In genomic region chr21:42061866-42062542, GRCh38 we compare ENCODE assay signal across 8 cellular contexts. TPM values are rescaled to one million over a fixed set of nuclear protein-coding genes. Genes with fewer than 3 reads are reported as not detected.
A peak's percentile ranks its signal among the peaks of the same experiment; 100 is the strongest.
DNase-seq lines count a peak whose midpoint lies in the region; ATAC-seq and TF ChIP-seq lines count a peak whose summit lies in the region.

No MANE protein-coding gene starts in this region.

- no peaks in the 10 kb centered on the region for H3K9me3 Mint-ChIP-seq in CD4-positive, alpha-beta memory T cell

- H3K4me2 ChIP-seq in KMS-11 = peak overlapping the region; percentile 8; the same call in 1 of the 2 replicates

- no peak for TF ChIP-seq CTCF in KMS-11 (conservative IDR thresholded peaks at IDR 0.05; ENCODE audit: low read depth, low read length)

- H3K27ac Mint-ChIP-seq in CD4-positive, alpha-beta memory T cell = peak overlapping the region; percentile 99 to 100 (median 99)

- POLR2A ChIA-PET in CD4-positive, alpha-beta memory T cell (lab: Charles Lee; ENCODE audit: partially characterized antibody) = interaction anchor here (1.0 to 4.8 kb wide), 15 partner anchors 10 to 183 kb away, joined by 3 to 147 read pairs (median 4); partner anchors contain the start of genes PRDM15 and ZBTB21

- intact Hi-C loops in CD4-positive, alpha-beta memory T cell (cut with micrococcal nuclease) = loop anchor here (1.0 to 5.0 kb wide), 6 partner anchors 46 to 913 kb away; partner anchors contain the start of genes MX2, PKNOX1, PRDM15 and ZBTB21

- peak overlapping the region; percentile 19; the same call in 1 of the 2 replicates for H3K9ac ChIP-seq in KMS-11

- H3K79me2 ChIP-seq in KMS-11 (ENCODE audit: insufficient read depth, low read depth) = no peaks in the 10 kb centered on the region

- no peaks in the 10 kb centered on the region for H4K20me1 ChIP-seq in KMS-11 (ENCODE audit: insufficient read depth)

- peak in 4 of 5 donors; percentile 91 to 93 (median 92) for DNase-seq in CD4-positive, alpha-beta memory T cell
- peak; percentile 45 for DNase-seq in activated T-cell treated with anti-CD3 and anti-CD28 coated beads for 4 hours
- peak; percentile 28 to 45 (median 29) for DNase-seq in stimulated activated CD4-positive, alpha-beta T cell treated with anti-CD3 and anti-CD28 coated beads, Interleukin-12 subunit alpha, Interleukin-12 subunit beta, amount 100 ng/mL, for 48 hours (ENCODE audit: low read depth in 2 of 3, low spot score in 1 of 3)
- DNase-seq in G401 (ENCODE audit: low spot score) = no peak
- no peak for DNase-seq in EL
- DNase-seq in NCI-H446 treated with DMSO at 0.1 percent for 48 hours (lab: John Stamatoyannopoulos, UW) = no peak

- peak; percentile 19 for ATAC-seq in GM21390 (IDR thresholded peaks at IDR 0.05; ENCODE audit: unreplicated experiment)

- no peaks in the 10 kb centered on the region for H3K9me3 ChIP-seq in CD4-positive, alpha-beta memory T cell (ENCODE audit: control insufficient read depth in 1 of 2, low read length in 2 of 2)

- H3K27ac ChIP-seq in CD4-positive, alpha-beta memory T cell (ENCODE audit: low read depth, low read length) = peak overlapping the region; percentile 68
- no peak overlapping the region; the same call in 1 of the 2 replicates for H3K27ac ChIP-seq in KMS-11

- H2AFZ ChIP-seq in KMS-11 (ENCODE audit: low read depth) = peak overlapping the region; percentile 32; the same call in 1 of the 2 replicates

- H3K4me3 Mint-ChIP-seq in CD4-positive, alpha-beta memory T cell = peak overlapping the region; percentile 84 to 96 (median 90)

- H3K4me3 ChIP-seq in CD4-positive, alpha-beta memory T cell (ENCODE audit: low read length in 2 of 2) = peak overlapping the region; percentile 64 to 97
- H3K4me3 ChIP-seq in KMS-11 (IDR thresholded peaks at IDR 0.05; ENCODE audit: insufficient read depth, low read depth, low read length) = no peak overlapping the region

- peaks cover 26 to 73% (median 51%) of the 10 kb centered on the region in 4 donors for H3K4me1 Mint-ChIP-seq in CD4-positive, alpha-beta memory T cell

- CTCF ChIA-PET in CD4-positive, alpha-beta memory T cell (lab: Charles Lee; ENCODE audit: partially characterized antibody) = interaction anchor here (2.9 to 4.1 kb wide), 2 partner anchors 46 to 53 kb away, joined by 19 to 26 read pairs; partner anchors contain the start of gene ZBTB21

- peaks cover 45% of the 10 kb centered on the region for H3K4me1 ChIP-seq in CD4-positive, alpha-beta memory T cell (ENCODE audit: insufficient read depth, low read length)
- peaks cover 29% of the 10 kb centered on the region for H3K4me1 ChIP-seq in KMS-11 (ENCODE audit: low read depth, poor library complexity, severe bottlenecking)

- H3K36me3 ChIP-seq in CD4-positive, alpha-beta memory T cell (ENCODE audit: insufficient read depth, low read length) = no peaks in the 10 kb centered on the region
- H3K36me3 ChIP-seq in KMS-11 (ENCODE audit: insufficient read depth) = no peaks in the 10 kb centered on the region

- H3K36me3 Mint-ChIP-seq in CD4-positive, alpha-beta memory T cell = peaks cover 0 to 3% of the 10 kb centered on the region in 2 donors

- H3K27me3 Mint-ChIP-seq in CD4-positive, alpha-beta memory T cell = no peaks in the 10 kb centered on the region

- in situ Hi-C loops in G401 (cut with HindIII; ENCODE audit: low sequenced_read_pairs) = no loop called here

- H3K27me3 ChIP-seq in CD4-positive, alpha-beta memory T cell (ENCODE audit: insufficient read depth, low read length) = no peaks in the 10 kb centered on the region
- peaks cover 15% of the 10 kb centered on the region; the same call in 1 of the 2 replicates for H3K27me3 ChIP-seq in KMS-11 (ENCODE audit: insufficient read depth, low read depth)

RNA-seq across cellular contexts. Expression of gene UMODL1, which starts 9.1 kb away (rescaled TPM):
- total RNA-seq in CD4-positive, alpha-beta memory T cell = 1 to 10 TPM in 1 of 2 experiments, under 1 TPM in 1; 0.58 to 1.1 TPM
- under 1 TPM in 1 of 2 donors, not detected in 1; 0.08 TPM for polyA plus RNA-seq in CD4-positive, alpha-beta memory T cell
- total RNA-seq in G401 (2014; rRNA removed; shearing (Covaris generic)) = not detected in 2 replicates

RNA-seq across cellular contexts. Expression of gene ZBTB21, which starts 51.8 kb away (rescaled TPM):
- total RNA-seq in CD4-positive, alpha-beta memory T cell = 10 to 100 TPM; 20.4 to 21.7 TPM
- 1 to 10 TPM; 4.3 to 6.7 TPM for polyA plus RNA-seq in CD4-positive, alpha-beta memory T cell
- total RNA-seq in G401 (2014; rRNA removed; shearing (Covaris generic)) = 5.5 and 22.0 TPM in 2 replicates

Comparison
In these comparisons a context has a peak if more than half of its experiments do, and no peak if none do; other contexts are left out.
1. DNase-seq: peak in CD4-positive, alpha-beta memory T cell (4 of 5), activated T-cell treated with anti-CD3 and anti-CD28 coated beads for 4 hours (single experiment) and stimulated activated CD4-positive, alpha-beta T cell treated with anti-CD3 and anti-CD28 coated beads, Interleukin-12 subunit alpha, Interleukin-12 subunit beta, amount 100 ng/mL, for 48 hours (3 of 3); none in G401 (single experiment), EL (single experiment) and NCI-H446 treated with DMSO at 0.1 percent for 48 hours (single experiment).